Comparison of ENCODE assay signal across 1 cellular context in genomic region chr17:30588798-30589247, GRCh38.
A peak's percentile ranks its signal among the peaks of the same experiment; 100 is the strongest.
TF ChIP-seq lines count a peak whose summit lies in the region.

No MANE protein-coding gene starts in this region.

TF ChIP-seq in HepG2, 621 proteins besides CTCF, POLR2A, EP300 and RAD21 (continued from another document and continues in another):
- TF ChIP-seq PRDM10 (CRISPR knock-in tag; IDR thresholded peaks at IDR 0.05; ENCODE audit: low read depth) (peak; percentile 69), FOXJ3 (CRISPR knock-in tag; IDR thresholded peaks at IDR 0.05; ENCODE audit: borderline replicate concordance) (0 out of 2 replicates have a peak, but pooled peaks have one; percentile 23), PAXIP1 (CRISPR knock-in tag; conservative IDR thresholded peaks at IDR 0.05) (peak; percentile 96), AHDC1 (CRISPR knock-in tag; IDR thresholded peaks at IDR 0.05; ENCODE audit: borderline replicate concordance) (peak; percentile 81), ARID3A (IDR thresholded peaks at IDR 0.05; ENCODE audit: low read depth, low read length) (peak; percentile 63), MAX (IDR thresholded peaks at IDR 0.05) (peak; percentile 45; the same call in 1 of the 2 replicates), ZNF224 (CRISPR knock-in tag; IDR thresholded peaks at IDR 0.05) (no peak), HNRNPUL1 (IDR thresholded peaks at IDR 0.05; ENCODE audit: low read depth, low read length) (no peak), ZNF564 (CRISPR knock-in tag; IDR thresholded peaks at IDR 0.05) (0 out of 2 replicates have a peak, but pooled peaks have one; percentile 51), KDM1A (CRISPR knock-in tag; IDR thresholded peaks at IDR 0.05) (0 out of 2 replicates have a peak, but pooled peaks have one; percentile 29), KLF11 (CRISPR knock-in tag; IDR thresholded peaks at IDR 0.05) (peak; percentile 65; the same call in 1 of the 2 replicates), HNF1B (CRISPR knock-in tag; IDR thresholded peaks at IDR 0.05) (peak; percentile 84; the same call in 1 of the 2 replicates), ZNF235 (CRISPR knock-in tag; IDR thresholded peaks at IDR 0.05; ENCODE audit: borderline replicate concordance) (no peak), ZBTB38 (CRISPR knock-in tag; IDR thresholded peaks at IDR 0.05) (peak; percentile 56; the same call in 1 of the 2 replicates), ZNF878 (CRISPR knock-in tag; IDR thresholded peaks at IDR 0.05) (0 out of 2 replicates have a peak, but pooled peaks have one; percentile 51), CEBPB (IDR thresholded peaks at IDR 0.05; ENCODE audit: borderline replicate concordance, low read depth, low read length) (no peak), ZNF558 (CRISPR knock-in tag; IDR thresholded peaks at IDR 0.05; ENCODE audit: borderline replicate concordance) (peak; percentile 18; the same call in 1 of the 2 replicates), FOSL2 (CRISPR knock-in tag; IDR thresholded peaks at IDR 0.05) (peak; percentile 33; the same call in 1 of the 2 replicates), ATM (IDR thresholded peaks at IDR 0.05; ENCODE audit: borderline replicate concordance) (no peak), ZNF589 (CRISPR knock-in tag; conservative IDR thresholded peaks at IDR 0.05) (peak; percentile 82), ZBTB7B (CRISPR knock-in tag; IDR thresholded peaks at IDR 0.05) (peak; percentile 74), PPARG (CRISPR knock-in tag; conservative IDR thresholded peaks at IDR 0.05) (peak; percentile 79), ZNF607 (CRISPR knock-in tag; IDR thresholded peaks at IDR 0.05; ENCODE audit: borderline replicate concordance) (peak; percentile 63; the same call in 1 of the 2 replicates), REPIN1 (CRISPR knock-in tag; IDR thresholded peaks at IDR 0.05; ENCODE audit: borderline replicate concordance, low read depth) (peak; percentile 29; the same call in 1 of the 2 replicates), HHEX (CRISPR knock-in tag; IDR thresholded peaks at IDR 0.05) (no peak), ZBTB3 (CRISPR knock-in tag; IDR thresholded peaks at IDR 0.05; ENCODE audit: borderline replicate concordance, low read depth) (no peak), ZFP36L1 (CRISPR knock-in tag; IDR thresholded peaks at IDR 0.05) (peak; percentile 79; the same call in 1 of the 2 replicates), HOXA3 (CRISPR knock-in tag; IDR thresholded peaks at IDR 0.05) (peak; percentile 63), SKIL (CRISPR knock-in tag; IDR thresholded peaks at IDR 0.05; ENCODE audit: borderline replicate concordance) (peak; percentile 71), CEBPG (CRISPR knock-in tag; IDR thresholded peaks at IDR 0.05) (no peak), TEAD3 (CRISPR knock-in tag; optimal IDR thresholded peaks at IDR 0.05; ENCODE audit: borderline replicate concordance) (peak; percentile 90), NR2F2 (IDR thresholded peaks at IDR 0.05; ENCODE audit: borderline replicate concordance, low read depth) (peak; percentile 98), KLF12 (CRISPR knock-in tag; IDR thresholded peaks at IDR 0.05; ENCODE audit: borderline replicate concordance) (peak; percentile 59; the same call in 1 of the 2 replicates), ZSCAN5A (CRISPR knock-in tag; IDR thresholded peaks at IDR 0.05; ENCODE audit: borderline replicate concordance) (peak; percentile 81; the same call in 1 of the 2 replicates), TFDP2 (CRISPR knock-in tag; IDR thresholded peaks at IDR 0.05) (peak; percentile 62; the same call in 1 of the 2 replicates), NFE2L1 (CRISPR knock-in tag; IDR thresholded peaks at IDR 0.05; ENCODE audit: borderline replicate concordance) (no peak), ZNF205 (CRISPR knock-in tag; IDR thresholded peaks at IDR 0.05) (peak; percentile 60; the same call in 1 of the 2 replicates)
